10 cellular contexts compared by ENCODE assay signal in the genomic region with DNA sequence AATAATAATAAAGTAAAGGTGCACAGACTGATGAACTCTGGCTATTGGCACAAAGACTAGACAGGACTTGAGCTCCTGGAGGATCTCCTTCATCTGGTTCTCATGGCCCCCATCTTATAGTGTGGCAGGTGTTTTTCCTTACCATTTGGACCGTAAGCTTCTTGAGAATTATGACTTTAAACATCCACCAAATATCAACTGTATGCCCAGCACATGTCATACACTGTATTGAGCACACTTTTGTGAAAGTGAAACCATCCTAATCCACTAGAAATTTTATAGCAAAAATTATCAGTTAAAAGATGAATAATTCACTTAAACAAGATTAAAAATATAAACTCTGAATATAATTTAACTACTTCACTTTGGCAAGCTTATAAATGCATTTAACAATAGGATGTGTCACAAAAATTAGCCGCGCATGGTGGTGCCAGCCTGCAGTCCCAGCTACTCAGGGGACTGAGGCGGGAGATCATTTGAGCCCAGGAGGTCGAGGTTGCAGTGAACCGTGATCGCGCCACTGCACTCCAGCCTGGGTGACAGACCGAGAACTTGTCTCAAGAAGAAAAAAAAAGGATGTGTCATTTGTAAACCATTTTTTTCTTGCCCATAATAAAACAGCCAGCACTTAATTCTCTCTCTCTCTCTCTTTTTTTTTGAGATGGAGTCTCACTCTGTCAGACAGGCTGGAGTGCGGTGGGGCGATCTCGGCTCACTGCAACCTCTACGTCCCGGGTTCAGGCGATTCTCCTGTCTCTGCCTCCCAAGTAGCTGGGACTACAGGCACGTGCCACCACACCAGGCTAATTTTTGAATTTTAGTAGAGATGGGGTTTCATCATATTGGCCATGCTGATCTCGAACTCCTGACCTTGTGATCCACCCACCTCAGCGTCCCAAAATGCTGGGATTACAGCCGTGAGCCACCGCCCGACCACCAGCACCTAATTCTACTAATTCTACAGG. TPM values are rescaled to one million over a fixed set of nuclear protein-coding genes. Genes with fewer than 3 reads are reported as not detected.
DNase-seq lines count a peak whose midpoint lies in the region; ATAC-seq and TF ChIP-seq lines count a peak whose summit lies in the region.
"Had no signal": no experiment of that assay in that cellular context is flagged by ENCODE, and none has a peak within 500 bp of the region (broad histone marks: within the 10 kb centered on the region; RNA-seq: fewer than 3 reads in every experiment).

No MANE protein-coding gene starts in this region.

- H4K8ac ChIP-seq in H9 (replicated peaks; ENCODE audit: insufficient read length, low read depth, low read length): no peak overlapping the region

- H4K5ac ChIP-seq in H9 (ENCODE audit: insufficient read length, low read depth, low read length): no peak overlapping the region

- no peak overlapping the region for H3K56ac ChIP-seq in H9 (ENCODE audit: insufficient read length, low read depth, low read length)

- peaks cover 8% of the 10 kb centered on the region in 2 experiments; a peak in 3 of 4 replicates for H3K4me1 Mint-ChIP-seq in H9

- no peak overlapping the region for H3K27ac ChIP-seq in fibroblast of lung (ENCODE audit: insufficient read depth, low read length)
- no peak overlapping the region for H3K27ac ChIP-seq in H9 (ENCODE audit: insufficient read length, low read depth, low read length)

- H4K20me1 ChIP-seq in fibroblast of lung (ENCODE audit: control insufficient read depth, extremely low read depth, insufficient read depth, low read length) (no peaks in the 10 kb centered on the region), H9 (ENCODE audit: control insufficient read depth, insufficient read depth, insufficient read length) (no peaks in the 10 kb centered on the region)

- no peaks in the 10 kb centered on the region for H3K9me3 Mint-ChIP-seq in H9

- TF ChIP-seq CTCF in GM12865 (IDR thresholded peaks at IDR 0.05; ENCODE audit: insufficient read depth, low read depth, low read length, missing control alignments): no peak
- TF ChIP-seq CTCF in fibroblast of lung (conservative IDR thresholded peaks at IDR 0.05 in 1 of 2, IDR thresholded peaks at IDR 0.05 in 1 of 2; ENCODE audit: low read depth in 1 of 2, low read length in 2 of 2): no peak
- TF ChIP-seq CTCF in H9 (conservative IDR thresholded peaks at IDR 0.05): no peak

- no peaks in the 10 kb centered on the region for H3K27me3 Mint-ChIP-seq in H9 (ENCODE audit: low read depth)

- no peaks in the 10 kb centered on the region for H3K9me3 ChIP-seq in fibroblast of lung (ENCODE audit: control insufficient read depth, insufficient read depth, low read depth, low read length)
- H3K9me3 ChIP-seq in H9 (ENCODE audit: control insufficient read depth, low read depth, low read length): no peaks in the 10 kb centered on the region
- H3K9me3 ChIP-seq: stomach had no signal

- no peak overlapping the region for H3K9ac ChIP-seq in fibroblast of lung (ENCODE audit: insufficient read depth, low read length)
- H3K9ac ChIP-seq in H9 (ENCODE audit: extremely low read depth, insufficient read length, low read length): no peak overlapping the region

- DNase-seq in GM12865 (ENCODE audit: low read depth) (peak; percentile 80), fibroblast of lung (ENCODE audit: low read depth in 2 of 2) (no peak), H9 (no peak), NCI-H2171 treated with DMSO at 0.1 percent for 48 hours (lab: John Stamatoyannopoulos, UW) (no peak), NCI-H2081 (lab: John Stamatoyannopoulos, UW) (no peak), GF-D8 (lab: John Stamatoyannopoulos, UW) (no peak)
- DNase-seq: NCI-H187, stomach had no signal

- no peak overlapping the region for H2BK15ac ChIP-seq in H9 (ENCODE audit: low read depth, low read length)

- H3K4me3 ChIP-seq in GM12865 (ENCODE audit: low read depth, low read length) (peak overlapping the region; percentile 36), fibroblast of lung (replicated peaks in 1 of 4; ENCODE audit: control extremely low read depth in 1 of 4, insufficient read depth in 1 of 4, low read depth in 3 of 4, low read length in 4 of 4) (no peak overlapping the region)
- H3K4me3 ChIP-seq: stomach had no signal

- no peak overlapping the region for H2BK120ac ChIP-seq in H9 (ENCODE audit: low read depth, low read length, poor library complexity, severe bottlenecking)

- no peak overlapping the region for H2BK12ac ChIP-seq in H9 (ENCODE audit: insufficient read length, low read depth, low read length)

- H2AK5ac ChIP-seq in H9 (ENCODE audit: insufficient read length, low read length): no peak overlapping the region

- no peak overlapping the region for H3K14ac ChIP-seq in H9 (ENCODE audit: insufficient read depth, low read length)

- no CpG with 5 or more reads among the region's 21 CpGs for WGBS in H9 (ENCODE audit: extremely low coverage, insufficient read length, low lambda C conversion rate)

- H3K79me2 ChIP-seq in fibroblast of lung (ENCODE audit: control insufficient read depth, insufficient read depth, low read length): peaks cover 74% of the 10 kb centered on the region
- peaks cover 2% of the 10 kb centered on the region; the same call in 1 of the 2 replicates for H3K79me2 ChIP-seq in H9 (ENCODE audit: insufficient read depth, low read length)

- H3T11ph ChIP-seq in H9 (ENCODE audit: low read length): no peak overlapping the region

- peak overlapping the region; percentile 67 for H3K4me2 ChIP-seq in fibroblast of lung (ENCODE audit: extremely low read depth, insufficient read depth, low read length)
- H3K4me2 ChIP-seq in H9 (ENCODE audit: insufficient read depth, insufficient read length, low read length): no peak overlapping the region

- no peak overlapping the region for H3K23ac ChIP-seq in H9 (ENCODE audit: insufficient read length, low read depth, low read length)

- H2BK20ac ChIP-seq in H9 (ENCODE audit: low read depth, low read length, poor library complexity, severe bottlenecking): no peak overlapping the region

- H2AFZ ChIP-seq in fibroblast of lung (ENCODE audit: low read length) (no peak overlapping the region), H9 (ENCODE audit: low read length) (no peak overlapping the region)

- no peak overlapping the region for H4K91ac ChIP-seq in H9 (ENCODE audit: insufficient read length, low read depth, low read length)

- H3K79me1 ChIP-seq in H9 (ENCODE audit: insufficient read depth, low read depth, low read length, poor library complexity, severe bottlenecking): peaks cover 3% of the 10 kb centered on the region

- H3K23me2 ChIP-seq in H9 (ENCODE audit: insufficient read length, low read depth, low read length, poor library complexity, severe bottlenecking): no peaks in the 10 kb centered on the region

- H3K27ac Mint-ChIP-seq in H9: no peak overlapping the region

- no peak overlapping the region for H3K4me3 Mint-ChIP-seq in H9

- peak; percentile 59 for ATAC-seq in GM21390 (IDR thresholded peaks at IDR 0.05; ENCODE audit: unreplicated experiment)
- ATAC-seq in HG03571 (IDR thresholded peaks at IDR 0.05; ENCODE audit: unreplicated experiment): peak; percentile 72

- H3K18ac ChIP-seq in H9 (ENCODE audit: insufficient read length, low read depth, low read length): no peak overlapping the region

- no peaks in the 10 kb centered on the region for H3K36me3 ChIP-seq in fibroblast of lung (ENCODE audit: control insufficient read depth, insufficient read depth, low read length)
- H3K36me3 ChIP-seq: stomach had no signal

- H3K4me1 ChIP-seq in fibroblast of lung (ENCODE audit: control insufficient read depth, extremely low read depth, insufficient read depth, low read length) (no peaks in the 10 kb centered on the region), H9 (ENCODE audit: insufficient read depth, low read length) (no peaks in the 10 kb centered on the region)

- no peak overlapping the region for H3K4ac ChIP-seq in H9 (ENCODE audit: low read depth, low read length)

- H3K27me3 ChIP-seq in fibroblast of lung (ENCODE audit: control insufficient read depth, insufficient read depth, low read length) (no peaks in the 10 kb centered on the region), H9 (ENCODE audit: insufficient read depth, low read length) (no peaks in the 10 kb centered on the region)
- H3K27me3 ChIP-seq: stomach had no signal

- H3K36me3 Mint-ChIP-seq in H9 (ENCODE audit: insufficient read depth in 1 of 3, low read depth in 3 of 3): no peaks in the 10 kb centered on the region; a peak in 1 of 7 replicates

- no peak overlapping the region for H2BK5ac ChIP-seq in H9 (ENCODE audit: insufficient read length, low read length)

RNA-seq across cellular contexts. Expression of a gene that starts 9.1 kb away (rescaled TPM):
- total RNA-seq in fibroblast of lung: 14.4 and 15.9 TPM in 2 replicates
- polyA plus RNA-seq in fibroblast of lung: 5.0 and 7.1 TPM in 2 replicates
- 5.7 and 7.7 TPM in 2 replicates for polyA plus RNA-seq in fibroblast of lung (2012)
- 12.5 and 15.3 TPM in 2 replicates for polyA minus RNA-seq in fibroblast of lung (ENCODE audit: low replicate concordance)
- total RNA-seq in H9 (2021): 3.6 and 4.2 TPM in 2 replicates
